1 cellular context compared by ENCODE assay signal in genomic region chr3:14319654-14320182, GRCh38.
TF ChIP-seq lines count a peak whose summit lies in the region.

No MANE protein-coding gene starts in this region.

TF ChIP-seq in SK-N-SH, 30 proteins besides CTCF, POLR2A, EP300 and RAD21 (continued from another document):
- TF ChIP-seq, protein P1, sequence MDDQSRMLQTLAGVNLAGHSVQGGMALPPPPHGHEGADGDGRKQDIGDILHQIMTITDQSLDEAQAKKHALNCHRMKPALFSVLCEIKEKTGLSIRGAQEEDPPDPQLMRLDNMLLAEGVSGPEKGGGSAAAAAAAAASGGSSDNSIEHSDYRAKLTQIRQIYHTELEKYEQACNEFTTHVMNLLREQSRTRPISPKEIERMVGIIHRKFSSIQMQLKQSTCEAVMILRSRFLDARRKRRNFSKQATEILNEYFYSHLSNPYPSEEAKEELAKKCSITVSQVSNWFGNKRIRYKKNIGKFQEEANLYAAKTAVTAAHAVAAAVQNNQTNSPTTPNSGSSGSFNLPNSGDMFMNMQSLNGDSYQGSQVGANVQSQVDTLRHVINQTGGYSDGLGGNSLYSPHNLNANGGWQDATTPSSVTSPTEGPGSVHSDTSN (IDR thresholded peaks at IDR 0.05) = no peak
